11 cellular contexts compared by ENCODE assay signal in genomic region chr7:64883113-64883905, GRCh38. TPM values are rescaled to one million over a fixed set of nuclear protein-coding genes. Genes with fewer than 3 reads are reported as not detected.
DNase-seq lines count a peak whose midpoint lies in the region; ATAC-seq and TF ChIP-seq lines count a peak whose summit lies in the region.
"Had no signal": no experiment of that assay in that cellular context is flagged by ENCODE, and none has a peak within 500 bp of the region (broad histone marks: within the 10 kb centered on the region; RNA-seq: fewer than 3 reads in every experiment).

No MANE protein-coding gene starts in this region.

- peak overlapping the region; percentile 82 for H3K4me3 Mint-ChIP-seq in activated naive CD8-positive, alpha-beta T cell
- peak overlapping the region; percentile 72 to 86 for H3K4me3 Mint-ChIP-seq in stimulated activated naive B cell treated with anti-CD40 and anti-IgM and Interleukin-4, amounts not matched to agents 10 μg/mL and 1 μg/mL and 100 μg/mL, for 72 hours
- H3K4me3 Mint-ChIP-seq: mesothelial cell of epicardium had no signal

- no peaks in the 10 kb centered on the region for H3K4me1 ChIP-seq in SK-N-SH (ENCODE audit: control insufficient read depth in 1 of 2, insufficient read depth in 2 of 2, low read depth in 1 of 2, low read length in 1 of 2)
- H3K4me1 ChIP-seq: A549, Peyer's patch had no signal

- CTCF ChIA-PET in SK-N-SH (lab: Yijun Ruan, JAX): no interaction called here

- WGBS in SK-N-SH (ENCODE audit: low lambda C conversion rate): 73% methylated on average over 38 of the region's 38 CpGs

- TF ChIP-seq CTCF in SK-N-SH (IDR thresholded peaks at IDR 0.05): no peak

- no peak for TF ChIP-seq EP300 in SK-N-SH (IDR thresholded peaks at IDR 0.05; ENCODE audit: borderline replicate concordance in 1 of 2, low read depth in 1 of 2, low read length in 1 of 2)

- no peaks in the 10 kb centered on the region; the same call in 1 of the 2 replicates for H3K27me3 ChIP-seq in SK-N-SH (ENCODE audit: insufficient read depth)
- H3K27me3 ChIP-seq: Peyer's patch had no signal

- H3K27me3 Mint-ChIP-seq in activated naive CD8-positive, alpha-beta T cell: peaks cover 32% of the 10 kb centered on the region
- peaks cover 78 to 82% of the 10 kb centered on the region in 2 donors for H3K27me3 Mint-ChIP-seq in stimulated activated naive B cell treated with anti-CD40 and anti-IgM and Interleukin-4, amounts not matched to agents 10 μg/mL and 1 μg/mL and 100 μg/mL, for 72 hours

- H3K4me3 ChIP-seq in SK-N-SH (ENCODE audit: low read depth in 2 of 2, low read length in 1 of 2): no peak overlapping the region
- H3K4me3 ChIP-seq: A549 had no signal

- POLR2A ChIA-PET in SK-N-SH (lab: Yijun Ruan, JAX): no interaction called here

- H3K9me3 Mint-ChIP-seq in activated naive CD8-positive, alpha-beta T cell (ENCODE audit: low read depth): no peaks in the 10 kb centered on the region
- H3K9me3 Mint-ChIP-seq in stimulated activated naive B cell treated with anti-CD40 and anti-IgM and Interleukin-4, amounts not matched to agents 10 μg/mL and 1 μg/mL and 100 μg/mL, for 72 hours: peaks cover 0 to 4% of the 10 kb centered on the region in 2 donors

- no peak overlapping the region for H2AFZ ChIP-seq in SK-N-SH (ENCODE audit: low read depth)

- no peaks in the 10 kb centered on the region for H3K79me2 ChIP-seq in SK-N-SH (ENCODE audit: insufficient read depth)

- H3K4me1 Mint-ChIP-seq in activated naive CD8-positive, alpha-beta T cell (ENCODE audit: low read depth): peaks cover 20% of the 10 kb centered on the region
- H3K4me1 Mint-ChIP-seq in stimulated activated naive B cell treated with anti-CD40 and anti-IgM and Interleukin-4, amounts not matched to agents 10 μg/mL and 1 μg/mL and 100 μg/mL, for 72 hours: peaks cover 5 to 24% of the 10 kb centered on the region in 2 donors

- peak; percentile 19 for DNase-seq in SK-N-SH
- DNase-seq in hepatic stellate cell (ENCODE audit: low spot score): peak; percentile 9
- no peak for DNase-seq in stimulated activated naive B cell treated with anti-CD40 and anti-IgM and Interleukin-4, amounts not matched to agents 10 μg/mL and 1 μg/mL and 100 μg/mL, for 72 hours
- no peak for DNase-seq in NCI-H2196 (lab: John Stamatoyannopoulos, UW; ENCODE audit: unreplicated experiment)
- DNase-seq in middle frontal gyrus (ENCODE audit: extremely low spot score, low spot score): no peak

- H3K27ac ChIP-seq in SK-N-SH (ENCODE audit: low read depth in 2 of 2, low read length in 1 of 2): no peak overlapping the region
- H3K27ac ChIP-seq: A549, Peyer's patch had no signal

- peaks cover 4% of the 10 kb centered on the region for H3K36me3 Mint-ChIP-seq in activated naive CD8-positive, alpha-beta T cell
- peaks cover 3 to 7% of the 10 kb centered on the region in 2 donors for H3K36me3 Mint-ChIP-seq in stimulated activated naive B cell treated with anti-CD40 and anti-IgM and Interleukin-4, amounts not matched to agents 10 μg/mL and 1 μg/mL and 100 μg/mL, for 72 hours
- H3K36me3 Mint-ChIP-seq: mesothelial cell of epicardium had no signal

- H3K9me3 ChIP-seq in SK-N-SH: no peaks in the 10 kb centered on the region
- H3K9me3 ChIP-seq: Peyer's patch had no signal

- no peaks in the 10 kb centered on the region for H3K36me3 ChIP-seq in SK-N-SH (replicated peaks in 1 of 2; ENCODE audit: control insufficient read depth in 1 of 2, insufficient read depth in 2 of 2, low read length in 1 of 2)
- H3K36me3 ChIP-seq: Peyer's patch had no signal

- no peaks in the 10 kb centered on the region for H4K20me1 ChIP-seq in SK-N-SH (ENCODE audit: insufficient read depth)

- H3K27ac Mint-ChIP-seq in activated naive CD8-positive, alpha-beta T cell: no peak overlapping the region
- peak overlapping the region; percentile 9 for H3K27ac Mint-ChIP-seq in stimulated activated naive B cell treated with anti-CD40 and anti-IgM and Interleukin-4, amounts not matched to agents 10 μg/mL and 1 μg/mL and 100 μg/mL, for 72 hours
- H3K27ac Mint-ChIP-seq: mesothelial cell of epicardium had no signal

- H3K9ac ChIP-seq in SK-N-SH: no peak overlapping the region

- ATAC-seq in SK-N-SH treated with all-trans-retinoic acid at 6 μM for 48 hours: no peak
- ATAC-seq in stimulated activated naive B cell treated with anti-CD40 and anti-IgM and Interleukin-4, amounts not matched to agents 10 μg/mL and 1 μg/mL and 100 μg/mL, for 72 hours (replicated peaks): no peak
- no peak for ATAC-seq in HG03108 (IDR thresholded peaks at IDR 0.05; ENCODE audit: unreplicated experiment)
- ATAC-seq: A549 had no signal

- no peaks in the 10 kb centered on the region for H3F3A ChIP-seq in SK-N-SH (replicated peaks; ENCODE audit: insufficient read depth)

- H3K4me2 ChIP-seq in SK-N-SH: no peak overlapping the region
- H3K4me2 ChIP-seq: A549 had no signal

- no peak for TF ChIP-seq RAD21 in SK-N-SH (IDR thresholded peaks at IDR 0.05; ENCODE audit: low read length)

- no peaks in the 10 kb centered on the region for H3K9me2 ChIP-seq in SK-N-SH

TF ChIP-seq in SK-N-SH, 30 proteins besides CTCF, POLR2A, EP300 and RAD21 (continues in another document):
- TF ChIP-seq USF1 (IDR thresholded peaks at IDR 0.05; ENCODE audit: borderline replicate concordance, low read depth) (no peak), TEAD4 (IDR thresholded peaks at IDR 0.05; ENCODE audit: borderline replicate concordance, insufficient read depth) (no peak), EZH2phosphoT487 (IDR thresholded peaks at IDR 0.05; ENCODE audit: borderline replicate concordance, low read depth) (no peak), RXRA (IDR thresholded peaks at IDR 0.05; ENCODE audit: borderline replicate concordance, low read depth) (no peak), MEF2A (IDR thresholded peaks at IDR 0.05; ENCODE audit: borderline replicate concordance, low read depth) (no peak), SMC3 (IDR thresholded peaks at IDR 0.05; ENCODE audit: low read depth, low read length) (no peak), SIN3A (IDR thresholded peaks at IDR 0.05; ENCODE audit: borderline replicate concordance, low read depth, low read length) (no peak), PBX3 (IDR thresholded peaks at IDR 0.05) (no peak), CHD2 (IDR thresholded peaks at IDR 0.05; ENCODE audit: low read length, partially characterized antibody) (no peak), TAF1 (IDR thresholded peaks at IDR 0.05; ENCODE audit: borderline replicate concordance, low read depth, low read length) (no peak), NFIC (IDR thresholded peaks at IDR 0.05; ENCODE audit: borderline replicate concordance) (no peak), JUND (IDR thresholded peaks at IDR 0.05) (no peak)

TF ChIP-seq in SK-N-SH treated with all-trans-retinoic acid at 6 μM for 48 hours, 23 proteins besides CTCF, POLR2A, EP300 and RAD21:
- no peak for TF ChIP-seq ZNF8 (CRISPR knock-in tag; IDR thresholded peaks at IDR 0.05)
TF ChIP-seq in SK-N-SH treated with all-trans-retinoic acid at 6 μM for 48 hours: peak in this region for 0.

RNA-seq across cellular contexts. Expression of gene ZNF273, which starts 19.8 kb away (rescaled TPM):
- 2.3 and 3.0 TPM in 2 replicates for polyA plus RNA-seq in SK-N-SH (2012; rRNA removed)
- 2.8 and 3.1 TPM in 2 replicates for polyA plus RNA-seq in SK-N-SH (2012; cell fraction: cytosol; rRNA removed)
- 1.1 and 2.0 TPM in 2 replicates for polyA plus RNA-seq in SK-N-SH (2012; cell fraction: nucleus; rRNA removed)

Comparison
In these comparisons a context has a peak if more than half of its experiments do, and no peak if none do; other contexts are left out.
1. DNase-seq: peak in SK-N-SH (single experiment) and hepatic stellate cell (single experiment); none in stimulated activated naive B cell treated with anti-CD40 and anti-IgM and Interleukin-4, amounts not matched to agents 10 μg/mL and 1 μg/mL and 100 μg/mL, for 72 hours (single experiment), NCI-H2196 (single experiment) and middle frontal gyrus (single experiment).